ENCODE assay signal across 1 cellular context in the genomic region with DNA sequence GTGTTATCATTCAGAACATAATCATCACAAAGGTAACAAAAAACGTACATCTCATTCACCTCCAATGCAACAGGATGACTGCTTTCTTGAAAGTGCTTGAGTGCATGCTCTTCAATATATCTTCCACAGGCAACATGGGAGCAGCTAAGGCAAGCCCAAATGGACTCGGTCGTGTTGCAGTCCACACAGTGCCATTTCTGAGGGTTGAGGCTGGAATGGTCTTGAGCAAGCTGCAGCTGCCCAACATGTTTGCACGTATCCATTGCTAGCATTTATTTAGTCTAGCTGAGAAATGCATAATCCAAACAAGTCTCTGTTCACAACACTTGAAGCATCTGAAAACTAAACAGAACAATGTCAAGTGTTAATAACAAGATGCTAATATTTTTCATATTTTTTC.
TF ChIP-seq lines count a peak whose summit lies in the region.

No MANE protein-coding gene starts in this region.

TF ChIP-seq in HepG2, 621 proteins besides CTCF, POLR2A, EP300 and RAD21:
- TF ChIP-seq ZBTB42 (CRISPR knock-in tag; IDR thresholded peaks at IDR 0.05) (no peak), PHF20 (CRISPR knock-in tag; IDR thresholded peaks at IDR 0.05) (no peak), ZMYM2 (CRISPR knock-in tag; IDR thresholded peaks at IDR 0.05) (no peak), POGZ (CRISPR knock-in tag; IDR thresholded peaks at IDR 0.05) (no peak), ZNF136 (CRISPR knock-in tag; IDR thresholded peaks at IDR 0.05; ENCODE audit: low read depth) (no peak)
- TF ChIP-seq, protein P1, sequence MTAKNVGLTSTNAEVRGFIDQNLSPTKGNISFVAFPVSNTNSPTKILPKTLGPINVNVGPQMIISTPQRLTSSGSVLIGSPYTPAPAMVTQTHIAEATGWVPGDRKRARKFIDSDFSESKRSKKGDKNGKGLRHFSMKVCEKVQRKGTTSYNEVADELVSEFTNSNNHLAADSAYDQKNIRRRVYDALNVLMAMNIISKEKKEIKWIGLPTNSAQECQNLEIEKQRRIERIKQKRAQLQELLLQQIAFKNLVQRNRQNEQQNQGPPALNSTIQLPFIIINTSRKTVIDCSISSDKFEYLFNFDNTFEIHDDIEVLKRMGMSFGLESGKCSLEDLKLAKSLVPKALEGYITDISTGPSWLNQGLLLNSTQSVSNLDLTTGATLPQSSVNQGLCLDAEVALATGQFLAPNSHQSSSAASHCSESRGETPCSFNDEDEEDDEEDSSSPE (CRISPR knock-in tag; IDR thresholded peaks at IDR 0.05) = no peak
